In genomic region chr1:156854634-156855033, GRCh38 we compare ENCODE assay signal across 1 cellular context.
TF ChIP-seq lines count a peak whose summit lies in the region.

No MANE protein-coding gene starts in this region.

TF ChIP-seq in K562, 482 proteins besides CTCF, POLR2A, EP300 and RAD21:
- TF ChIP-seq RFX5 (IDR thresholded peaks at IDR 0.05; ENCODE audit: low read depth, low read length) (no peak), FOS (IDR thresholded peaks at IDR 0.05; ENCODE audit: extremely low read depth, insufficient read length) (no peak), ZNF512 (tag; IDR thresholded peaks at IDR 0.05) (no peak), CBFA2T3 (IDR thresholded peaks at IDR 0.05) (peak; percentile 44), PKNOX1 (IDR thresholded peaks at IDR 0.05) (peak; percentile 47; the same call in 1 of the 2 replicates), ZNF324 (CRISPR knock-in tag; IDR thresholded peaks at IDR 0.05) (no peak), CBFA2T2 (conservative IDR thresholded peaks at IDR 0.05) (0 out of 2 replicates have a peak, but pooled peaks have one; percentile 8), BHLHE40 (IDR thresholded peaks at IDR 0.05; ENCODE audit: low read length) (peak; percentile 78), MLLT1 (IDR thresholded peaks at IDR 0.05) (peak in 1 of 2 experiments; percentile 34; a peak in 1 of 4 replicates), TRIM25 (IDR thresholded peaks at IDR 0.05; ENCODE audit: borderline replicate concordance) (no peak), PPARD (CRISPR knock-in tag; IDR thresholded peaks at IDR 0.05) (no peak), FUS (optimal IDR thresholded peaks at IDR 0.05; ENCODE audit: low read depth, low read length) (no peak), KDM1A (IDR thresholded peaks at IDR 0.05) (0 out of 4 replicates have a peak, but pooled peaks of 1 of the 2 experiments have one; percentile 8), KLF1 (tag; IDR thresholded peaks at IDR 0.05) (no peak), ZFPM2 (CRISPR knock-in tag; IDR thresholded peaks at IDR 0.05) (no peak), ZBTB1 (CRISPR knock-in tag; IDR thresholded peaks at IDR 0.05; ENCODE audit: borderline replicate concordance, low read depth) (no peak), ZNF41 (CRISPR knock-in tag; conservative IDR thresholded peaks at IDR 0.05) (no peak)
